In the genomic region with DNA sequence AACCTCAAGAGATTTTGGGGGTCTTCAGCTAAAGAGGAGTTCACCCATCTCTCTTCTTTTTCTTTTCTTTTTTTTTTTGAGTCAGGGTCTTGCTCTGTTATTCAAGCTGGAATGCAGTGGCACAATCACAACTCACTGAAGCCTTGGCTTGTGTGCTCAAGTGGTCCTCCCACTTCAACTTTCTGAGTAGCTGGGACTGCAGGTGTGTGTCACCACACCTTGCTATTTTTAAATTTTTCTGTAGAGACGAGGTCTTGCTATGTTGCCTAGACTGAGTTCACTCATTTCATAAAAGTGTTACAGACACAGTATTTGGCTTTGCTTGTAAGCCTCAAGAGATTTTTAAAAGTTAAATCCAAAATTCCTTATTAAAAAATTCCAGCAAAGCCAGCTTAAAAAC, we compare ENCODE assay signal across 25 cellular contexts.
"Had no signal": no experiment of that assay in that cellular context is flagged by ENCODE, and none has a peak within 500 bp of the region (broad histone marks: within the 10 kb centered on the region; RNA-seq: fewer than 3 reads in every experiment).

No MANE protein-coding gene starts in this region.

- H3K27ac ChIP-seq: neural progenitor cell, ovary, parathyroid adenoma, psoas muscle, right lobe of liver, sigmoid colon, stomach, thoracic aorta, thyroid gland, tibial nerve, upper lobe of left lung, vagina had no signal

- H3K9ac ChIP-seq: neural progenitor cell, parathyroid adenoma had no signal

- H3K27me3 ChIP-seq: neural progenitor cell, ovary, right lobe of liver, sigmoid colon, stomach, thyroid gland, tibial nerve, upper lobe of left lung, vagina had no signal

- H3K4me2 ChIP-seq: neural progenitor cell had no signal

- H3K36me3 ChIP-seq: neural progenitor cell, ovary, right lobe of liver, sigmoid colon, stomach, thoracic aorta, thyroid gland, tibial nerve, upper lobe of left lung, vagina had no signal

- H3K79me2 ChIP-seq: parathyroid adenoma had no signal

- ATAC-seq: natural killer cell; psoas muscle; right cardiac atrium; right lobe of liver; stimulated activated effector memory CD8-positive, alpha-beta T cell treated with anti-CD3 and anti-CD28 coated beads, Interleukin-12 subunit alpha, Interleukin-12 subunit beta, amount 100 ng/mL, for 72 hours; stimulated activated naive B cell treated with anti-CD40 and anti-IgM and Interleukin-4, amounts not matched to agents 10 μg/mL and 1 μg/mL and 100 μg/mL, for 72 hours had no signal

- H2AFZ ChIP-seq: neural progenitor cell, parathyroid adenoma had no signal

- H3K9me3 ChIP-seq: psoas muscle, right lobe of liver, thoracic aorta, thyroid gland, upper lobe of left lung, vagina had no signal

- DNase-seq: natural killer cell; occipital lobe; ovary; posterior cingulate gyrus; psoas muscle; right cardiac atrium; right lobe of liver; sigmoid colon; small intestine; stimulated activated CD4-positive, alpha-beta T cell treated with anti-CD3 and anti-CD28 coated beads, Interleukin-15, amount 100 ng/mL, for 24 hours; stimulated activated CD4-positive, alpha-beta T cell treated with anti-CD3 and anti-CD28 coated beads, Interleukin-2, amount 100 ng/mL, for 24 hours; stimulated activated CD4-positive, alpha-beta T cell treated with anti-CD3 and anti-CD28 coated beads, Interleukin-2, amount 100 ng/mL, for 48 hours; stimulated activated CD4-positive, alpha-beta T cell treated with anti-CD3 and anti-CD28 coated beads, Interleukin-4, amount 100 ng/mL, for 24 hours; stimulated activated naive B cell treated with anti-CD40 and anti-IgM and Interleukin-4, amounts not matched to agents 10 μg/mL and 1 μg/mL and 100 μg/mL, for 72 hours; stimulated activated naive CD4-positive, alpha-beta T cell treated with Interleukin-2 at 50 U/mL for 16 hours; stomach; thyroid gland; trophoblast cell; upper lobe of left lung had no signal

- H3K4me3 ChIP-seq: neural progenitor cell, ovary, psoas muscle, right lobe of liver, sigmoid colon, stomach, thoracic aorta, thyroid gland, tibial nerve, upper lobe of left lung, vagina had no signal

- H3K4me1 ChIP-seq: neural progenitor cell, parathyroid adenoma, psoas muscle, right lobe of liver, sigmoid colon, stomach, thyroid gland, tibial nerve, upper lobe of left lung, vagina had no signal
